In genomic region chr3:96300743-96301142, GRCh38 we compare ENCODE assay signal across 34 cellular contexts.
"Had no signal": no experiment of that assay in that cellular context is flagged by ENCODE, and none has a peak within 500 bp of the region (broad histone marks: within the 10 kb centered on the region; RNA-seq: fewer than 3 reads in every experiment).

No MANE protein-coding gene starts in this region.

- H3K9me3 Mint-ChIP-seq: activated CD4-positive, alpha-beta memory T cell treated with anti-CD3 and anti-CD28 coated beads for 36 hours; activated T-helper 17 cell treated with anti-CD3 and anti-CD28 coated beads, Interleukin-2, amount 50 U/mL, for 72 hours had no signal

- H3K36me3 ChIP-seq: adrenal gland, brain microvascular endothelial cell, breast epithelium had no signal

- H3K27ac ChIP-seq: adrenal gland, body of pancreas, brain microvascular endothelial cell, breast epithelium, VCaP had no signal

- H3K27me3 Mint-ChIP-seq: activated B cell treated with CpG ODN at 0.5 μM for 24 hours; activated CD4-positive, alpha-beta memory T cell treated with anti-CD3 and anti-CD28 coated beads for 36 hours; activated CD4-positive, alpha-beta T cell treated with anti-CD3 and anti-CD28 coated beads, Interleukin-2, amount 10 ng/mL, durations not matched to agents 24 days and 14 days; activated CD8-positive, alpha-beta T cell treated with anti-CD3 and anti-CD28 coated beads for 36 hours; activated naive CD8-positive, alpha-beta T cell treated with anti-CD3 and anti-CD28 coated beads for 36 hours; activated T-helper 17 cell treated with anti-CD3 and anti-CD28 coated beads, Interleukin-2, amount 50 U/mL, for 72 hours had no signal

- DNase-seq: activated B cell treated with CpG ODN at 0.5 μM for 24 hours; activated CD4-positive, alpha-beta memory T cell treated with anti-CD3 and anti-CD28 coated beads for 36 hours; activated CD4-positive, alpha-beta T cell treated with anti-CD3 and anti-CD28 coated beads for 4 hours; activated CD4-positive, alpha-beta T cell treated with anti-CD3 and anti-CD28 coated beads, Interleukin-2, amount 10 ng/mL, durations not matched to agents 24 days and 14 days; activated CD4-positive, CD25-positive, alpha-beta regulatory T cell treated with anti-CD3 and anti-CD28 coated beads, Interleukin-2, amount 50 U/mL, for 72 hours; activated CD8-positive, alpha-beta memory T cell treated with anti-CD3 and anti-CD28 coated beads, Interleukin-2, amount 50 U/mL, for 4 hours; activated CD8-positive, alpha-beta T cell treated with anti-CD3 and anti-CD28 coated beads for 36 hours; activated effector memory CD4-positive, alpha-beta T cell treated with anti-CD3 and anti-CD28 coated beads, Interleukin-2, amount 50 U/mL, for 16 hours; activated gamma-delta T cell treated with Interleukin-2 at 50 U/mL for 16 hours; activated naive CD4-positive, alpha-beta T cell; activated naive CD4-positive, alpha-beta T cell treated with anti-CD3 and anti-CD28 coated beads for 36 hours; activated naive CD4-positive, alpha-beta T cell treated with anti-CD3 and anti-CD28 coated beads, Interleukin-2, amount 50 U/mL, for 16 hours; activated naive CD8-positive, alpha-beta T cell treated with anti-CD3 and anti-CD28 coated beads for 36 hours; activated T-cell treated with anti-CD3 and anti-CD28 coated beads for 4 hours; activated T-cell treated with anti-CD3 and anti-CD28 coated beads, Interleukin-2, amount 50 U/mL, for 1 hour; activated T-cell treated with anti-CD3 and anti-CD28 coated beads, Interleukin-2, amount 50 U/mL, for 4 hours; activated T-cell treated with anti-CD3 and anti-CD28 coated beads, Interleukin-2, amount 50 U/mL, for 72 hours; adrenal gland; amniotic stem cell; aorta; body of pancreas; brain microvascular endothelial cell; central memory CD4-positive, alpha-beta T cell; SW 1271; T-helper 1 cell; T-helper 2 cell; T-helper 9 cell had no signal

- H3K4me1 Mint-ChIP-seq: activated B cell treated with CpG ODN at 0.5 μM for 24 hours; activated CD4-positive, alpha-beta T cell treated with anti-CD3 and anti-CD28 coated beads, Interleukin-2, amount 10 ng/mL, durations not matched to agents 24 days and 14 days; activated naive CD8-positive, alpha-beta T cell treated with anti-CD3 and anti-CD28 coated beads for 36 hours; activated T-helper 17 cell treated with anti-CD3 and anti-CD28 coated beads, Interleukin-2, amount 50 U/mL, for 72 hours had no signal

- H3K4me3 ChIP-seq: adrenal gland, body of pancreas, breast epithelium had no signal

- H3K9me3 ChIP-seq: adrenal gland, body of pancreas, breast epithelium had no signal

- H3K27me3 ChIP-seq: adrenal gland, body of pancreas, brain microvascular endothelial cell, breast epithelium had no signal

- H3K27ac Mint-ChIP-seq: activated B cell treated with CpG ODN at 0.5 μM for 24 hours; activated CD4-positive, alpha-beta memory T cell treated with anti-CD3 and anti-CD28 coated beads for 36 hours; activated CD4-positive, alpha-beta T cell treated with anti-CD3 and anti-CD28 coated beads, Interleukin-2, amount 10 ng/mL, durations not matched to agents 24 days and 14 days; activated CD8-positive, alpha-beta T cell treated with anti-CD3 and anti-CD28 coated beads for 36 hours; activated naive CD4-positive, alpha-beta T cell treated with anti-CD3 and anti-CD28 coated beads for 36 hours; activated naive CD4-positive, alpha-beta T cell treated with anti-CD3 and anti-CD28 coated beads, Interleukin-2, amount 50 U/mL, for 72 hours; activated naive CD8-positive, alpha-beta T cell treated with anti-CD3 and anti-CD28 coated beads for 36 hours; activated T-cell treated with anti-CD3 and anti-CD28 coated beads, Interleukin-2, amount 50 U/mL, for 72 hours; activated T-helper 1 cell treated with anti-CD3 and anti-CD28 coated beads, Interleukin-12 subunit alpha, Interleukin-12 subunit beta, Interleukin-2, Interleukin-4 antibody, amounts not matched to agents 30 ng/mL and 10 ng/mL and 1 ng/mL, durations not matched to agents 14 hours and 24 hours and 36 hours; activated T-helper 17 cell treated with anti-CD3 and anti-CD28 coated beads, Interleukin-2, amount 50 U/mL, for 72 hours; T-helper 1 cell treated with Interleukin-12 subunit alpha and Interleukin-12 subunit beta and Interleukin-4 antibody, amounts not matched to agents 30 μg/mL and 1 μg/mL, for 36 hours; T-helper 2 cell treated with Interferon-gamma antibody and Interleukin-4, amounts not matched to agents 5 μg/mL and 100 μg/mL, for 36 hours had no signal

- H3K4me3 Mint-ChIP-seq: activated B cell treated with CpG ODN at 0.5 μM for 24 hours; activated CD4-positive, alpha-beta memory T cell treated with anti-CD3 and anti-CD28 coated beads for 36 hours; activated CD4-positive, alpha-beta T cell treated with anti-CD3 and anti-CD28 coated beads, Interleukin-2, amount 10 ng/mL, durations not matched to agents 24 days and 14 days; activated CD8-positive, alpha-beta T cell treated with anti-CD3 and anti-CD28 coated beads for 36 hours; activated naive CD4-positive, alpha-beta T cell treated with anti-CD3 and anti-CD28 coated beads for 36 hours; activated naive CD8-positive, alpha-beta T cell treated with anti-CD3 and anti-CD28 coated beads for 36 hours; activated T-cell treated with anti-CD3 and anti-CD28 coated beads, Interleukin-2, amount 50 U/mL, for 4 hours; activated T-cell treated with anti-CD3 and anti-CD28 coated beads, Interleukin-2, amount 50 U/mL, for 72 hours; activated T-helper 1 cell treated with anti-CD3 and anti-CD28 coated beads, Interleukin-12 subunit alpha, Interleukin-12 subunit beta, Interleukin-2, Interleukin-4 antibody, amounts not matched to agents 30 ng/mL and 10 ng/mL and 1 ng/mL, durations not matched to agents 14 hours and 24 hours and 36 hours; activated T-helper 17 cell treated with anti-CD3 and anti-CD28 coated beads, Interleukin-2, amount 50 U/mL, for 72 hours; T-helper 1 cell treated with Interleukin-12 subunit alpha and Interleukin-12 subunit beta and Interleukin-4 antibody, amounts not matched to agents 30 μg/mL and 1 μg/mL, for 36 hours; T-helper 2 cell treated with Interferon-gamma antibody and Interleukin-4, amounts not matched to agents 5 μg/mL and 100 μg/mL, for 36 hours had no signal

- H3K4me1 ChIP-seq: adrenal gland, body of pancreas, breast epithelium had no signal

- H3K36me3 Mint-ChIP-seq: activated CD4-positive, alpha-beta memory T cell treated with anti-CD3 and anti-CD28 coated beads for 36 hours; activated naive CD4-positive, alpha-beta T cell treated with anti-CD3 and anti-CD28 coated beads, Interleukin-2, amount 50 U/mL, for 72 hours; activated naive CD8-positive, alpha-beta T cell treated with anti-CD3 and anti-CD28 coated beads for 36 hours had no signal
